33 cellular contexts compared by ENCODE assay signal in the genomic region with DNA sequence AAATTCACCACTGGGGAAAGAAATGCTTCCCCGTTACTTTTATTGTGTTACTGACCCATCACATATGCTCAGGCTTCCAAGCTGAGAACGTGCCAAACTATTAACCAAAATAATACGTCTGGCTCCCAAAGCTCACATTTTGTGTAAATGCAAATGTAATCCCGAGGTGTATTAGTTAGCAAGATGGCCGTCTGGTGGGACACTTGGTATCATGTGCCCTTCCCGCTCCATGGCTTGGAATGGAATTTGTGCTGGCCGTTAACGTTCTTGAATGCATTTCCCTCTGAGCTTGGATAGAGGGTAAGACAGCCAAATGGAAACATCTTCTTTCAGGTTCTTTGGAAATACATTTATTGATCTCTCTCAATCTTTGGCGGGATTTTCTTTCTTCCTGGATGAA.
"Had no signal": no experiment of that assay in that cellular context is flagged by ENCODE, and none has a peak within 500 bp of the region (broad histone marks: within the 10 kb centered on the region; RNA-seq: fewer than 3 reads in every experiment).

No MANE protein-coding gene starts in this region.

- H3K4me1 Mint-ChIP-seq: activated B cell treated with CpG ODN at 0.5 μM for 24 hours; activated CD4-positive, alpha-beta T cell treated with anti-CD3 and anti-CD28 coated beads, Interleukin-2, amount 10 ng/mL, durations not matched to agents 24 days and 14 days; activated naive CD4-positive, alpha-beta T cell treated with anti-CD3 and anti-CD28 coated beads, Interleukin-2, amount 10 ng/mL, durations not matched to agents 7 days and 5 days; activated naive CD4-positive, alpha-beta T cell treated with anti-CD3 and anti-CD28 coated beads, Interleukin-2, amount 50 U/mL, for 24 hours; activated naive CD8-positive, alpha-beta T cell treated with anti-CD3 and anti-CD28 coated beads, Interleukin-2, amount 10 ng/mL, durations not matched to agents 7 days and 5 days; activated naive CD8-positive, alpha-beta T cell treated with anti-CD3 and anti-CD28 coated beads, Interleukin-2, amount 50 U/mL, for 24 hours; central memory CD8-positive, alpha-beta T cell had no signal

- H3K27ac ChIP-seq: ascending aorta, cardiac muscle cell, WERI-Rb-1 had no signal

- DNase-seq: activated B cell treated with CpG ODN at 0.5 μM for 24 hours; activated CD4-positive, alpha-beta memory T cell treated with anti-CD3 and anti-CD28 coated beads for 36 hours; activated CD4-positive, alpha-beta T cell treated with anti-CD3 and anti-CD28 coated beads for 4 hours; activated CD4-positive, alpha-beta T cell treated with anti-CD3 and anti-CD28 coated beads, Interleukin-2, amount 10 ng/mL, durations not matched to agents 24 days and 14 days; activated CD4-positive, alpha-beta T cell treated with anti-CD3 and anti-CD28 coated beads, Interleukin-2, amount 50 U/mL, for 1 hour; activated CD4-positive, alpha-beta T cell treated with anti-CD3 and anti-CD28 coated beads, Interleukin-2, amount 50 U/mL, for 4 hours; activated CD4-positive, CD25-positive, alpha-beta regulatory T cell treated with anti-CD3 and anti-CD28 coated beads, Interleukin-2, amount 50 U/mL, for 72 hours; activated CD8-positive, alpha-beta memory T cell treated with anti-CD3 and anti-CD28 coated beads, Interleukin-2, amount 50 U/mL, for 4 hours; activated CD8-positive, alpha-beta T cell treated with anti-CD3 and anti-CD28 coated beads for 36 hours; activated effector memory CD4-positive, alpha-beta T cell treated with Interleukin-2 at 50 U/mL for 16 hours; activated gamma-delta T cell; activated naive CD4-positive, alpha-beta T cell treated with anti-CD3 and anti-CD28 coated beads, Interleukin-2, amount 10 ng/mL, durations not matched to agents 7 days and 5 days; activated naive CD4-positive, alpha-beta T cell treated with Interleukin-2 at 50 U/mL for 16 hours; activated naive CD8-positive, alpha-beta T cell treated with anti-CD3 and anti-CD28 coated beads, Interleukin-2, amount 10 ng/mL, durations not matched to agents 7 days and 5 days; activated naive CD8-positive, alpha-beta T cell treated with anti-CD3 and anti-CD28 coated beads, Interleukin-2, amount 50 U/mL, for 24 hours; activated T-cell treated with anti-CD3 and anti-CD28 coated beads for 4 hours; activated T-cell treated with anti-CD3 and anti-CD28 coated beads, Interleukin-2, amount 50 U/mL, for 1 hour; activated T-cell treated with anti-CD3 and anti-CD28 coated beads, Interleukin-2, amount 50 U/mL, for 48 hours; cerebellar nuclear complex; T-helper 1 cell; T-helper 2 cell; T-helper 9 cell; WERI-Rb-1 had no signal

- H3K27ac Mint-ChIP-seq: activated B cell treated with CpG ODN at 0.5 μM for 24 hours; activated CD4-positive, alpha-beta memory T cell treated with anti-CD3 and anti-CD28 coated beads for 36 hours; activated CD4-positive, alpha-beta T cell treated with anti-CD3 and anti-CD28 coated beads, Interleukin-2, amount 10 ng/mL, durations not matched to agents 24 days and 14 days; activated CD8-positive, alpha-beta T cell treated with anti-CD3 and anti-CD28 coated beads for 36 hours; activated naive CD4-positive, alpha-beta T cell treated with anti-CD3 and anti-CD28 coated beads, Interleukin-2, amount 10 ng/mL, durations not matched to agents 7 days and 5 days; activated naive CD4-positive, alpha-beta T cell treated with anti-CD3 and anti-CD28 coated beads, Interleukin-2, amount 50 U/mL, for 24 hours; activated naive CD8-positive, alpha-beta T cell; activated naive CD8-positive, alpha-beta T cell treated with anti-CD3 and anti-CD28 coated beads, Interleukin-2, amount 10 ng/mL, durations not matched to agents 7 days and 5 days; activated naive CD8-positive, alpha-beta T cell treated with anti-CD3 and anti-CD28 coated beads, Interleukin-2, amount 50 U/mL, for 24 hours; activated T-helper 2 cell treated with anti-CD3 and anti-CD28 coated beads, Interferon-gamma antibody, Interleukin-2, Interleukin-4, amounts not matched to agents 10 μg/mL and 5 μg/mL and 100 μg/mL, durations not matched to agents 14 hours and 24 hours and 36 hours; brain; T-helper 1 cell treated with Interleukin-12 subunit alpha and Interleukin-12 subunit beta and Interleukin-4 antibody, amounts not matched to agents 30 μg/mL and 1 μg/mL, for 36 hours; T-helper 2 cell treated with Interferon-gamma antibody and Interleukin-4, amounts not matched to agents 5 μg/mL and 100 μg/mL, for 36 hours had no signal

- H3K9me3 Mint-ChIP-seq: activated CD4-positive, alpha-beta T cell treated with anti-CD3 and anti-CD28 coated beads, Interleukin-2, amount 10 ng/mL, durations not matched to agents 24 days and 14 days; T-helper 1 cell treated with Interleukin-12 subunit alpha and Interleukin-12 subunit beta and Interleukin-4 antibody, amounts not matched to agents 30 μg/mL and 1 μg/mL, for 36 hours had no signal

- H3K4me3 ChIP-seq: ascending aorta, cardiac muscle cell had no signal

- ATAC-seq: activated CD8-positive, alpha-beta T cell treated with anti-CD3 and anti-CD28 coated beads for 36 hours; activated naive CD8-positive, alpha-beta T cell treated with anti-CD3 and anti-CD28 coated beads, Interleukin-2, amount 50 U/mL, for 24 hours had no signal

- H3K27me3 ChIP-seq: ascending aorta, cardiac muscle cell had no signal

- H3K4me1 ChIP-seq: ascending aorta had no signal

- H3K36me3 ChIP-seq: ascending aorta, cardiac muscle cell, WERI-Rb-1 had no signal

- H3K36me3 Mint-ChIP-seq: activated CD4-positive, alpha-beta memory T cell treated with anti-CD3 and anti-CD28 coated beads for 36 hours; activated naive CD4-positive, alpha-beta T cell treated with anti-CD3 and anti-CD28 coated beads, Interleukin-2, amount 10 ng/mL, durations not matched to agents 7 days and 5 days; activated naive CD4-positive, alpha-beta T cell treated with anti-CD3 and anti-CD28 coated beads, Interleukin-2, amount 50 U/mL, for 24 hours; activated naive CD8-positive, alpha-beta T cell; activated naive CD8-positive, alpha-beta T cell treated with anti-CD3 and anti-CD28 coated beads, Interleukin-2, amount 10 ng/mL, durations not matched to agents 7 days and 5 days; brain had no signal

- H3K27me3 Mint-ChIP-seq: activated B cell treated with CpG ODN at 0.5 μM for 24 hours; activated CD4-positive, alpha-beta T cell treated with anti-CD3 and anti-CD28 coated beads, Interleukin-2, amount 10 ng/mL, durations not matched to agents 24 days and 14 days; activated CD8-positive, alpha-beta T cell treated with anti-CD3 and anti-CD28 coated beads for 36 hours; activated naive CD4-positive, alpha-beta T cell treated with anti-CD3 and anti-CD28 coated beads, Interleukin-2, amount 10 ng/mL, durations not matched to agents 7 days and 5 days; activated naive CD8-positive, alpha-beta T cell treated with anti-CD3 and anti-CD28 coated beads, Interleukin-2, amount 50 U/mL, for 24 hours had no signal

- FAIRE-seq: bronchial epithelial cell had no signal

- H3K9me3 ChIP-seq: ascending aorta had no signal

- H3K4me3 Mint-ChIP-seq: activated B cell treated with CpG ODN at 0.5 μM for 24 hours; activated CD4-positive, alpha-beta memory T cell treated with anti-CD3 and anti-CD28 coated beads for 36 hours; activated CD4-positive, alpha-beta T cell treated with anti-CD3 and anti-CD28 coated beads, Interleukin-2, amount 10 ng/mL, durations not matched to agents 24 days and 14 days; activated CD8-positive, alpha-beta T cell treated with anti-CD3 and anti-CD28 coated beads for 36 hours; activated naive CD4-positive, alpha-beta T cell treated with anti-CD3 and anti-CD28 coated beads, Interleukin-2, amount 10 ng/mL, durations not matched to agents 7 days and 5 days; activated naive CD4-positive, alpha-beta T cell treated with anti-CD3 and anti-CD28 coated beads, Interleukin-2, amount 50 U/mL, for 24 hours; activated naive CD8-positive, alpha-beta T cell; activated naive CD8-positive, alpha-beta T cell treated with anti-CD3 and anti-CD28 coated beads, Interleukin-2, amount 10 ng/mL, durations not matched to agents 7 days and 5 days; activated naive CD8-positive, alpha-beta T cell treated with anti-CD3 and anti-CD28 coated beads, Interleukin-2, amount 50 U/mL, for 24 hours; brain; central memory CD8-positive, alpha-beta T cell; T-helper 1 cell treated with Interleukin-12 subunit alpha and Interleukin-12 subunit beta and Interleukin-4 antibody, amounts not matched to agents 30 μg/mL and 1 μg/mL, for 36 hours; T-helper 2 cell treated with Interferon-gamma antibody and Interleukin-4, amounts not matched to agents 5 μg/mL and 100 μg/mL, for 36 hours had no signal
